In genomic region chr22:43426816-43427215, GRCh38 we compare ENCODE assay signal across 19 cellular contexts. TPM values are rescaled to one million over a fixed set of nuclear protein-coding genes. Genes with fewer than 3 reads are reported as not detected.
DNase-seq lines count a peak whose midpoint lies in the region; ATAC-seq and TF ChIP-seq lines count a peak whose summit lies in the region.
"Had no signal": no experiment of that assay in that cellular context is flagged by ENCODE, and none has a peak within 500 bp of the region (broad histone marks: within the 10 kb centered on the region; RNA-seq: fewer than 3 reads in every experiment).

No MANE protein-coding gene starts in this region.

- no peak overlapping the region for H4K8ac ChIP-seq in neuronal stem cell (ENCODE audit: low read depth, low read length)

- no peaks in the 10 kb centered on the region for H3K9me3 ChIP-seq in right cardiac atrium (ENCODE audit: control insufficient read depth, low read length)
- no peaks in the 10 kb centered on the region for H3K9me3 ChIP-seq in neuronal stem cell (replicated peaks in 1 of 2; ENCODE audit: control insufficient read depth in 2 of 2, insufficient read depth in 1 of 2, low read depth in 1 of 2, low read length in 2 of 2)
- H3K9me3 ChIP-seq in effector memory CD4-positive, alpha-beta T cell (ENCODE audit: control insufficient read depth, low read length), result no peaks in the 10 kb centered on the region
- H3K9me3 ChIP-seq: A549 had no signal

- intact Hi-C loops in right cardiac atrium (cut with DNase I) (no loop called here), cardiac septum (cut with DNase I) (no loop called here)

- peak overlapping the region; percentile 21 for H3K9ac ChIP-seq in neuronal stem cell (ENCODE audit: low read depth, low read length, poor library complexity)

- no peak overlapping the region for H3K27ac Mint-ChIP-seq in glutamatergic neuron (ENCODE audit: unreplicated experiment)
- H3K27ac Mint-ChIP-seq: CD8-positive, alpha-beta T cell; H9 had no signal

- peaks cover 7% of the 10 kb centered on the region for H3K79me1 ChIP-seq in neuronal stem cell (ENCODE audit: low read depth, low read length)

- no peak overlapping the region for H3K14ac ChIP-seq in neuronal stem cell (ENCODE audit: low read length)

- H4K91ac ChIP-seq in neuronal stem cell (ENCODE audit: low read depth, low read length, poor library complexity), result no peak overlapping the region

- peak overlapping the region; percentile 54 for H2AK5ac ChIP-seq in neuronal stem cell (ENCODE audit: low read depth, low read length)

- H3K4me1 Mint-ChIP-seq in glutamatergic neuron (ENCODE audit: low read depth, unreplicated experiment), result peaks cover 4% of the 10 kb centered on the region

- no peak overlapping the region for H3K4ac ChIP-seq in neuronal stem cell (ENCODE audit: low read length)

- no peaks in the 10 kb centered on the region for H3K9me3 Mint-ChIP-seq in glutamatergic neuron (ENCODE audit: unreplicated experiment)
- H3K9me3 Mint-ChIP-seq: CD8-positive, alpha-beta T cell; H9 had no signal

- no peak for TF ChIP-seq CTCF in glutamatergic neuron (IDR thresholded peaks at IDR 0.05; ENCODE audit: partially characterized antibody, unreplicated experiment)

- H2BK15ac ChIP-seq in neuronal stem cell (ENCODE audit: low read length), result no peak overlapping the region

- no peak overlapping the region for H2BK120ac ChIP-seq in neuronal stem cell (ENCODE audit: low read depth, low read length)

- no peak overlapping the region for H3K23ac ChIP-seq in neuronal stem cell (ENCODE audit: low read depth, low read length, poor library complexity)

- H3K4me3 ChIP-seq in right cardiac atrium (ENCODE audit: low read length) (no peak overlapping the region), neuronal stem cell (ENCODE audit: low read length in 2 of 2) (no peak overlapping the region)
- H3K4me3 ChIP-seq in effector memory CD4-positive, alpha-beta T cell (ENCODE audit: insufficient read depth, low read depth, low read length, poor library complexity, severe bottlenecking), result no peak overlapping the region
- H3K4me3 ChIP-seq: A549, K562 had no signal

- 54% methylated on average over 7 of the region's 7 CpGs for WGBS in right cardiac atrium
- WGBS in neuronal stem cell (ENCODE audit: extremely low coverage in 2 of 2, insufficient read length in 2 of 2, insufficient replicate concordance in 1 of 2), 2 donors, result no CpG with 5 or more reads among the region's 7 CpGs

- no peaks in the 10 kb centered on the region for H3K27me3 ChIP-seq in right cardiac atrium (ENCODE audit: control insufficient read depth, insufficient read depth)
- H3K27me3 ChIP-seq in neuronal stem cell (ENCODE audit: control insufficient read depth in 3 of 3, insufficient read depth in 3 of 3, low read depth in 1 of 3, low read length in 3 of 3), result peaks cover 0 to 19% (median 0%) of the 10 kb centered on the region in 3 experiments
- no peaks in the 10 kb centered on the region for H3K27me3 ChIP-seq in effector memory CD4-positive, alpha-beta T cell (replicated peaks; ENCODE audit: control insufficient read depth, insufficient read depth, low read length, poor library complexity, severe bottlenecking)

- H2BK5ac ChIP-seq in neuronal stem cell (ENCODE audit: low read length), result no peak overlapping the region

- H3K36me3 ChIP-seq in neuronal stem cell (replicated peaks in 1 of 2; ENCODE audit: control insufficient read depth in 2 of 2, insufficient read depth in 2 of 2, low read length in 2 of 2), result peaks cover 0 to 4% of the 10 kb centered on the region in 2 donors
- no peaks in the 10 kb centered on the region for H3K36me3 ChIP-seq in effector memory CD4-positive, alpha-beta T cell (ENCODE audit: control insufficient read depth, insufficient read depth, low read length)

- H3K27me3 Mint-ChIP-seq in glutamatergic neuron (ENCODE audit: unreplicated experiment), result peaks cover 2% of the 10 kb centered on the region

- peak overlapping the region; percentile 22 for H2AFZ ChIP-seq in neuronal stem cell (ENCODE audit: low read length)

- H3K18ac ChIP-seq in neuronal stem cell (ENCODE audit: low read length), result peak overlapping the region; percentile 84

- no peak overlapping the region for H3K27ac ChIP-seq in right cardiac atrium (ENCODE audit: low read length)
- H3K27ac ChIP-seq in neuronal stem cell (replicated peaks; ENCODE audit: low read length), result peak overlapping the region; percentile 62
- H3K27ac ChIP-seq in effector memory CD4-positive, alpha-beta T cell (ENCODE audit: insufficient read depth, low read length, poor library complexity, severe bottlenecking), result no peak overlapping the region
- H3K27ac ChIP-seq: 22Rv1, A549, HL-60 had no signal

- H3K36me3 Mint-ChIP-seq in glutamatergic neuron (ENCODE audit: unreplicated experiment), result no peaks in the 10 kb centered on the region
- H3K36me3 Mint-ChIP-seq: CD8-positive, alpha-beta T cell had no signal

- no peak overlapping the region for H3K4me2 ChIP-seq in neuronal stem cell (ENCODE audit: insufficient read depth, low read length, poor library complexity, severe bottlenecking)
- H3K4me2 ChIP-seq: A549 had no signal

- DNase-seq in right cardiac atrium (peak in 2 of 3 donors; percentile 22 to 28), cardiac septum (ENCODE audit: low spot score) (no peak), glutamatergic neuron (peak; percentile 11), neuronal stem cell (ENCODE audit: low spot score) (no peak), foreskin melanocyte (no peak)
- no peak for DNase-seq in effector memory CD4-positive, alpha-beta T cell
- DNase-seq: AML-193; Calu3; CD8-positive, alpha-beta T cell; DMS79 treated with DMSO at 0.1 percent for 48 hours; GF-D8; H9; IMR-90 had no signal

- H3K4me1 ChIP-seq in right cardiac atrium (ENCODE audit: control insufficient read depth, insufficient read depth, low read length), result no peaks in the 10 kb centered on the region
- H3K4me1 ChIP-seq in neuronal stem cell (ENCODE audit: control insufficient read depth in 2 of 2, insufficient read depth in 1 of 2, low read depth in 1 of 2, low read length in 2 of 2), result peaks cover 0 to 38% of the 10 kb centered on the region in 2 donors
- no peaks in the 10 kb centered on the region for H3K4me1 ChIP-seq in effector memory CD4-positive, alpha-beta T cell (ENCODE audit: control insufficient read depth, insufficient read depth, low read length, poor library complexity, severe bottlenecking)
- H3K4me1 ChIP-seq: A549 had no signal

- H3K4me3 Mint-ChIP-seq in glutamatergic neuron (ENCODE audit: unreplicated experiment), result no peak overlapping the region
- H3K4me3 Mint-ChIP-seq: CD8-positive, alpha-beta T cell; H9 had no signal

- no peak for ATAC-seq in right cardiac atrium
- no peak for ATAC-seq in HG03280 (IDR thresholded peaks at IDR 0.05; ENCODE audit: unreplicated experiment)
- ATAC-seq: A549; CD8-positive, alpha-beta T cell; K562 had no signal

- no peak overlapping the region for H2BK12ac ChIP-seq in neuronal stem cell (ENCODE audit: low read length)

RNA-seq across cellular contexts. Expression of gene MPPED1, which starts 15.0 kb away (rescaled TPM):
- under 1 TPM in 1 of 4 donors, not detected in 3; 0.38 TPM for total RNA-seq in right cardiac atrium
- polyA plus RNA-seq in right cardiac atrium, result 0.05 TPM
- not detected for total RNA-seq in cardiac septum
- total RNA-seq in glutamatergic neuron (ENCODE audit: unreplicated experiment), result 0.37 TPM
- 37.3 TPM for polyA plus RNA-seq in neuronal stem cell (2013, experiment 1 of 2)
- 37.4 TPM for polyA plus RNA-seq in neuronal stem cell (2013, experiment 2 of 2)
- total RNA-seq: Calu3; CD8-positive, alpha-beta T cell; IMR-90; K562 had no signal
- polyA plus RNA-seq: A549, BJ, IMR-90, K562 had no signal

Comparison
In these comparisons a context has a peak if more than half of its experiments do, and no peak if none do; other contexts are left out.
1. DNase-seq: peak in right cardiac atrium (2 of 3) and glutamatergic neuron (single experiment); none in cardiac septum (single experiment), neuronal stem cell (single experiment), foreskin melanocyte (single experiment) and effector memory CD4-positive, alpha-beta T cell (0 of 3).